In genomic region chr4:120327276-120327675, GRCh38 we compare ENCODE assay signal across 1 cellular context.
TF ChIP-seq lines count a peak whose summit lies in the region.

No MANE protein-coding gene starts in this region.

TF ChIP-seq in GM23338, 12 proteins besides CTCF, POLR2A, EP300 and RAD21:
- TF ChIP-seq, protein P1, sequence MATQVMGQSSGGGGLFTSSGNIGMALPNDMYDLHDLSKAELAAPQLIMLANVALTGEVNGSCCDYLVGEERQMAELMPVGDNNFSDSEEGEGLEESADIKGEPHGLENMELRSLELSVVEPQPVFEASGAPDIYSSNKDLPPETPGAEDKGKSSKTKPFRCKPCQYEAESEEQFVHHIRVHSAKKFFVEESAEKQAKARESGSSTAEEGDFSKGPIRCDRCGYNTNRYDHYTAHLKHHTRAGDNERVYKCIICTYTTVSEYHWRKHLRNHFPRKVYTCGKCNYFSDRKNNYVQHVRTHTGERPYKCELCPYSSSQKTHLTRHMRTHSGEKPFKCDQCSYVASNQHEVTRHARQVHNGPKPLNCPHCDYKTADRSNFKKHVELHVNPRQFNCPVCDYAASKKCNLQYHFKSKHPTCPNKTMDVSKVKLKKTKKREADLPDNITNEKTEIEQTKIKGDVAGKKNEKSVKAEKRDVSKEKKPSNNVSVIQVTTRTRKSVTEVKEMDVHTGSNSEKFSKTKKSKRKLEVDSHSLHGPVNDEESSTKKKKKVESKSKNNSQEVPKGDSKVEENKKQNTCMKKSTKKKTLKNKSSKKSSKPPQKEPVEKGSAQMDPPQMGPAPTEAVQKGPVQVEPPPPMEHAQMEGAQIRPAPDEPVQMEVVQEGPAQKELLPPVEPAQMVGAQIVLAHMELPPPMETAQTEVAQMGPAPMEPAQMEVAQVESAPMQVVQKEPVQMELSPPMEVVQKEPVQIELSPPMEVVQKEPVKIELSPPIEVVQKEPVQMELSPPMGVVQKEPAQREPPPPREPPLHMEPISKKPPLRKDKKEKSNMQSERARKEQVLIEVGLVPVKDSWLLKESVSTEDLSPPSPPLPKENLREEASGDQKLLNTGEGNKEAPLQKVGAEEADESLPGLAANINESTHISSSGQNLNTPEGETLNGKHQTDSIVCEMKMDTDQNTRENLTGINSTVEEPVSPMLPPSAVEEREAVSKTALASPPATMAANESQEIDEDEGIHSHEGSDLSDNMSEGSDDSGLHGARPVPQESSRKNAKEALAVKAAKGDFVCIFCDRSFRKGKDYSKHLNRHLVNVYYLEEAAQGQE (IDR thresholded peaks at IDR 0.05; ENCODE audit: unreplicated experiment): no peak
- TF ChIP-seq EZH2phosphoT487 (IDR thresholded peaks at IDR 0.05; ENCODE audit: unreplicated experiment) (no peak), JUNB (IDR thresholded peaks at IDR 0.05; ENCODE audit: unreplicated experiment) (no peak), ETS1 (IDR thresholded peaks at IDR 0.05) (no peak)
- TF ChIP-seq, protein P2, sequence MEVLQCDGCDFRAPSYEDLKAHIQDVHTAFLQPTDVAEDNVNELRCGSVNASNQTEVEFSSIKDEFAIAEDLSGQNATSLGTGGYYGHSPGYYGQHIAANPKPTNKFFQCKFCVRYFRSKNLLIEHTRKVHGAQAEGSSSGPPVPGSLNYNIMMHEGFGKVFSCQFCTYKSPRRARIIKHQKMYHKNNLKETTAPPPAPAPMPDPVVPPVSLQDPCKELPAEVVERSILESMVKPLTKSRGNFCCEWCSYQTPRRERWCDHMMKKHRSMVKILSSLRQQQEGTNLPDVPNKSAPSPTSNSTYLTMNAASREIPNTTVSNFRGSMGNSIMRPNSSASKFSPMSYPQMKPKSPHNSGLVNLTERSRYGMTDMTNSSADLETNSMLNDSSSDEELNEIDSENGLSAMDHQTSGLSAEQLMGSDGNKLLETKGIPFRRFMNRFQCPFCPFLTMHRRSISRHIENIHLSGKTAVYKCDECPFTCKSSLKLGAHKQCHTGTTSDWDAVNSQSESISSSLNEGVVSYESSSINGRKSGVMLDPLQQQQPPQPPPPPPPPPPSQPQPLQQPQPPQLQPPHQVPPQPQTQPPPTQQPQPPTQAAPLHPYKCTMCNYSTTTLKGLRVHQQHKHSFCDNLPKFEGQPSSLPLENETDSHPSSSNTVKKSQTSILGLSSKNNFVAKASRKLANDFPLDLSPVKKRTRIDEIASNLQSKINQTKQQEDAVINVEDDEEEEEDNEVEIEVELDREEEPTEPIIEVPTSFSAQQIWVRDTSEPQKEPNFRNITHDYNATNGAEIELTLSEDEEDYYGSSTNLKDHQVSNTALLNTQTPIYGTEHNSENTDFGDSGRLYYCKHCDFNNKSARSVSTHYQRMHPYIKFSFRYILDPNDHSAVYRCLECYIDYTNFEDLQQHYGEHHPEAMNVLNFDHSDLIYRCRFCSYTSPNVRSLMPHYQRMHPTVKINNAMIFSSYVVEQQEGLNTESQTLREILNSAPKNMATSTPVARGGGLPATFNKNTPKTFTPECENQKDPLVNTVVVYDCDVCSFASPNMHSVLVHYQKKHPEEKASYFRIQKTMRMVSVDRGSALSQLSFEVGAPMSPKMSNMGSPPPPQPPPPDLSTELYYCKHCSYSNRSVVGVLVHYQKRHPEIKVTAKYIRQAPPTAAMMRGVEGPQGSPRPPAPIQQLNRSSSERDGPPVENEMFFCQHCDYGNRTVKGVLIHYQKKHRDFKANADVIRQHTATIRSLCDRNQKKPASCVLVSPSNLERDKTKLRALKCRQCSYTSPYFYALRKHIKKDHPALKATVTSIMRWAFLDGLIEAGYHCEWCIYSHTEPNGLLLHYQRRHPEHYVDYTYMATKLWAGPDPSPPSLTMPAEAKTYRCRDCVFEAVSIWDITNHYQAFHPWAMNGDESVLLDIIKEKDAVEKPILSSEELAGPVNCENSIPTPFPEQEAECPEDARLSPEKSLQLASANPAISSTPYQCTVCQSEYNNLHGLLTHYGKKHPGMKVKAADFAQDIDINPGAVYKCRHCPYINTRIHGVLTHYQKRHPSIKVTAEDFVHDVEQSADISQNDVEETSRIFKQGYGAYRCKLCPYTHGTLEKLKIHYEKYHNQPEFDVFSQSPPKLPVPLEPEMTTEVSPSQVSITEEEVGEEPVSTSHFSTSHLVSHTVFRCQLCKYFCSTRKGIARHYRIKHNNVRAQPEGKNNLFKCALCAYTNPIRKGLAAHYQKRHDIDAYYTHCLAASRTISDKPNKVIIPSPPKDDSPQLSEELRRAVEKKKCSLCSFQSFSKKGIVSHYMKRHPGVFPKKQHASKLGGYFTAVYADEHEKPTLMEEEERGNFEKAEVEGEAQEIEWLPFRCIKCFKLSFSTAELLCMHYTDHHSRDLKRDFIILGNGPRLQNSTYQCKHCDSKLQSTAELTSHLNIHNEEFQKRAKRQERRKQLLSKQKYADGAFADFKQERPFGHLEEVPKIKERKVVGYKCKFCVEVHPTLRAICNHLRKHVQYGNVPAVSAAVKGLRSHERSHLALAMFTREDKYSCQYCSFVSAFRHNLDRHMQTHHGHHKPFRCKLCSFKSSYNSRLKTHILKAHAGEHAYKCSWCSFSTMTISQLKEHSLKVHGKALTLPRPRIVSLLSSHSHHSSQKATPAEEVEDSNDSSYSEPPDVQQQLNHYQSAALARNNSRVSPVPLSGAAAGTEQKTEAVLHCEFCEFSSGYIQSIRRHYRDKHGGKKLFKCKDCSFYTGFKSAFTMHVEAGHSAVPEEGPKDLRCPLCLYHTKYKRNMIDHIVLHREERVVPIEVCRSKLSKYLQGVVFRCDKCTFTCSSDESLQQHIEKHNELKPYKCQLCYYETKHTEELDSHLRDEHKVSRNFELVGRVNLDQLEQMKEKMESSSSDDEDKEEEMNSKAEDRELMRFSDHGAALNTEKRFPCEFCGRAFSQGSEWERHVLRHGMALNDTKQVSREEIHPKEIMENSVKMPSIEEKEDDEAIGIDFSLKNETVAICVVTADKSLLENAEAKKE (CRISPR knock-in tag; IDR thresholded peaks at IDR 0.05): peak; percentile 98
